In the genomic region with DNA sequence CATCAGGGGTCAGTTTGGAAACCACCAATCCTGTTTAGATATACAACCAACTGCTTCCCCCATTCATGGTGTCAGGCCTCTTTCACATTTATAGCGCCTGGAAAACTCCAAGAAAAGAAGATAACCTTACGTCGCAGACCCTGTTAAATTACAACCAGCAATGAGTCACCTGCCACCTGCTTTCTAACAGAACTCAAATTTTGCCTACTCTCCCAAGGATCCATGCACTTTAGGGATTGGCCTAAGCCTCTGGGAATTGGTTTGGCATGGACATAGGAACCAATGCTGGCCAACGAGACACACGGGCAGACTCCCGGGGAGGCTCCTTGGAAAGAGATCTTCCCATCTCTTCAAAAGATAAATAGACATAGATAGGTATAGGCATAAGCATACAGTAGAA, we compare ENCODE assay signal across 35 cellular contexts.
DNase-seq lines count a peak whose midpoint lies in the region; ATAC-seq and TF ChIP-seq lines count a peak whose summit lies in the region.
"Had no signal": no experiment of that assay in that cellular context is flagged by ENCODE, and none has a peak within 500 bp of the region (broad histone marks: within the 10 kb centered on the region; RNA-seq: fewer than 3 reads in every experiment).

No MANE protein-coding gene starts in this region.

- no peaks in the 10 kb centered on the region for H3K36me3 Mint-ChIP-seq in GM23338 (ENCODE audit: low read depth)
- H3K36me3 Mint-ChIP-seq: activated naive CD4-positive, alpha-beta T cell treated with anti-CD3 and anti-CD28 coated beads, Interleukin-2, amount 50 U/mL, for 72 hours; immature natural killer cell; naive thymus-derived CD4-positive, alpha-beta T cell had no signal

- H3K4me1 ChIP-seq in GM23338 (ENCODE audit: insufficient read depth) (peaks cover 11% of the 10 kb centered on the region), body of pancreas (peaks cover 58% of the 10 kb centered on the region), mucosa of descending colon (ENCODE audit: low read depth) (peaks cover 31% of the 10 kb centered on the region), gastrocnemius medialis (peaks cover 52 to 57% of the 10 kb centered on the region in 2 donors), psoas muscle (peaks cover 65% of the 10 kb centered on the region)

- H3K27me3 ChIP-seq in GM23338 (ENCODE audit: insufficient read depth) (no peaks in the 10 kb centered on the region), body of pancreas (no peaks in the 10 kb centered on the region), gastrocnemius medialis (no peaks in the 10 kb centered on the region), psoas muscle (ENCODE audit: insufficient read depth in 3 of 3, low read length in 2 of 3) (no peaks in the 10 kb centered on the region)
- H3K27me3 ChIP-seq: thyroid gland, vagina had no signal

- H3K36me3 ChIP-seq in GM23338 (ENCODE audit: insufficient read depth) (no peaks in the 10 kb centered on the region), body of pancreas (replicated peaks in 1 of 2; ENCODE audit: insufficient read depth in 1 of 2, low read depth in 2 of 2) (no peaks in the 10 kb centered on the region), mucosa of descending colon (ENCODE audit: low read depth) (no peaks in the 10 kb centered on the region), gastrocnemius medialis (no peaks in the 10 kb centered on the region), psoas muscle (ENCODE audit: insufficient read depth in 1 of 2, low read depth in 1 of 2) (no peaks in the 10 kb centered on the region)
- H3K36me3 ChIP-seq: thyroid gland, vagina had no signal

- no peaks in the 10 kb centered on the region for H3F3A ChIP-seq in GM23338 (replicated peaks; ENCODE audit: low read depth)

- H3K4me2 ChIP-seq in GM23338 = no peak overlapping the region
- H3K4me2 ChIP-seq: smooth muscle cell had no signal

- no peaks in the 10 kb centered on the region for H3K79me2 ChIP-seq in GM23338 (replicated peaks; ENCODE audit: insufficient read depth)

- peaks cover 27% of the 10 kb centered on the region for H3K9me2 ChIP-seq in GM23338 (ENCODE audit: insufficient read depth)

- intact Hi-C loops in body of pancreas (cut with DNase I) (no loop called here), mucosa of descending colon (cut with DNase I, micrococcal nuclease) (no loop called here), gastrocnemius medialis (cut with DNase I; ENCODE audit: low total_unique reads) (no loop called here), psoas muscle (cut with DNase I) (loop anchor here in 1 of 2 donors (5.0 kb wide), 1 partner anchor 40 kb away; no protein-coding TSS in a partner anchor)

- H3K9me3 Mint-ChIP-seq in GM23338 = no peaks in the 10 kb centered on the region
- H3K9me3 Mint-ChIP-seq: activated naive CD4-positive, alpha-beta T cell treated with anti-CD3 and anti-CD28 coated beads, Interleukin-2, amount 50 U/mL, for 72 hours; HFFc6; IgD-negative memory B cell; naive thymus-derived CD4-positive, alpha-beta T cell; stimulated activated naive CD8-positive, alpha-beta T cell treated with anti-CD3 and anti-CD28 coated beads, Interleukin-15, Interleukin-2, amounts not matched to agents 100 ng/mL and 50 ng/mL, for 24 hours had no signal

- ATAC-seq in GM23338 (no peak), body of pancreas (peak; percentile 42), mucosa of descending colon (peak; percentile 34), gastrocnemius medialis (no peak), psoas muscle (no peak)
- ATAC-seq: activated naive CD4-positive, alpha-beta T cell treated with anti-CD3 and anti-CD28 coated beads, Interleukin-2, amount 50 U/mL, for 72 hours; naive thymus-derived CD4-positive, alpha-beta T cell had no signal

- no peaks in the 10 kb centered on the region for H4K20me1 ChIP-seq in GM23338 (replicated peaks; ENCODE audit: insufficient read depth)

- no peak overlapping the region for H3K27ac ChIP-seq in GM23338 (ENCODE audit: low read depth)
- H3K27ac ChIP-seq in body of pancreas = peak overlapping the region; percentile 82 to 93 (median 88)
- peak overlapping the region; percentile 12 to 80 (median 38) for H3K27ac ChIP-seq in gastrocnemius medialis
- no peak overlapping the region for H3K27ac ChIP-seq in psoas muscle
- H3K27ac ChIP-seq: GM23248, thyroid gland, vagina, VCaP had no signal

- H3K4me3 ChIP-seq in GM23338 = no peak overlapping the region
- H3K4me3 ChIP-seq in body of pancreas = no peak overlapping the region
- H3K4me3 ChIP-seq in mucosa of descending colon = no peak overlapping the region
- no peak overlapping the region for H3K4me3 ChIP-seq in gastrocnemius medialis
- no peak overlapping the region for H3K4me3 ChIP-seq in psoas muscle
- H3K4me3 ChIP-seq: GM23248, smooth muscle cell, thyroid gland, vagina had no signal

- no peaks in the 10 kb centered on the region; the same call in 1 of the 3 replicates for H3K4me1 Mint-ChIP-seq in GM23338
- H3K4me1 Mint-ChIP-seq: IgD-negative memory B cell, immature natural killer cell had no signal

- H2AFZ ChIP-seq in GM23338 = peak overlapping the region; percentile 80; the same call in 1 of the 2 replicates
- H2AFZ ChIP-seq: GM23248 had no signal

- in situ Hi-C loops in gastrocnemius medialis (cut with MboI; ENCODE audit: low sequenced_read_pairs in 4 of 4) = no loop called here

- no peak overlapping the region for H3K27ac Mint-ChIP-seq in GM23338
- H3K27ac Mint-ChIP-seq: activated naive CD4-positive, alpha-beta T cell treated with anti-CD3 and anti-CD28 coated beads, Interleukin-2, amount 50 U/mL, for 72 hours; HFFc6; IgD-negative memory B cell; immature natural killer cell; naive thymus-derived CD4-positive, alpha-beta T cell; stimulated activated naive CD8-positive, alpha-beta T cell treated with anti-CD3 and anti-CD28 coated beads, Interleukin-15, Interleukin-2, amounts not matched to agents 100 ng/mL and 50 ng/mL, for 24 hours had no signal

- peaks cover 2% of the 10 kb centered on the region for H3K27me3 Mint-ChIP-seq in GM23338 (ENCODE audit: insufficient read depth, low read depth, poor library complexity)

- TF ChIP-seq POLR2A in body of pancreas (IDR thresholded peaks at IDR 0.05) (no peak), gastrocnemius medialis (IDR thresholded peaks at IDR 0.05) (no peak)

- DNase-seq in GM23338 (ENCODE audit: low spot score) (no peak), body of pancreas (peak; percentile 19 to 58 (median 40)), mucosa of descending colon (no peak), gastrocnemius medialis (no peak), psoas muscle (no peak), NCI-H2196 (lab: John Stamatoyannopoulos, UW; ENCODE audit: unreplicated experiment) (no peak), HuH-7.5 (ENCODE audit: low spot score) (no peak), T-helper 1 cell (no peak)
- DNase-seq: activated CD4-positive, alpha-beta T cell treated with anti-CD3 and anti-CD28 coated beads for 4 hours; activated CD8-positive, alpha-beta memory T cell treated with anti-CD3 and anti-CD28 coated beads for 24 hours; activated effector memory CD4-positive, alpha-beta T cell treated with Interleukin-2 at 50 U/mL for 16 hours; activated T-cell treated with anti-CD3 and anti-CD28 coated beads for 4 hours; anterior cingulate cortex; C1 segment of cervical spinal cord; COR-L47; DND-41; effector CD4-positive, alpha-beta T cell; GF-D8; GM23248; HFFc6; immature natural killer cell; left ventricle myocardium superior; naive thymus-derived CD4-positive, alpha-beta T cell; NCI-H1092 treated with DMSO at 0.1 percent for 48 hours; NCI-H1694 treated with DMSO at 0.1 percent for 48 hours; NCI-H446 treated with DMSO at 0.1 percent for 48 hours; NCI-H82; T-helper 9 cell had no signal

- H3K4me3 Mint-ChIP-seq in GM23338 = no peak overlapping the region
- H3K4me3 Mint-ChIP-seq: HFFc6; IgD-negative memory B cell; immature natural killer cell; naive thymus-derived CD4-positive, alpha-beta T cell; stimulated activated naive CD8-positive, alpha-beta T cell treated with anti-CD3 and anti-CD28 coated beads, Interleukin-15, Interleukin-2, amounts not matched to agents 100 ng/mL and 50 ng/mL, for 24 hours had no signal

- H3K9me3 ChIP-seq in body of pancreas = no peaks in the 10 kb centered on the region
- no peaks in the 10 kb centered on the region for H3K9me3 ChIP-seq in mucosa of descending colon
- H3K9me3 ChIP-seq in gastrocnemius medialis = no peaks in the 10 kb centered on the region
- no peaks in the 10 kb centered on the region for H3K9me3 ChIP-seq in psoas muscle
- H3K9me3 ChIP-seq: thyroid gland, vagina had no signal

- no peak for TF ChIP-seq CTCF in GM23338 (conservative IDR thresholded peaks at IDR 0.05; ENCODE audit: low read depth in 2 of 2)
- no peak for TF ChIP-seq CTCF in body of pancreas (IDR thresholded peaks at IDR 0.05)
- TF ChIP-seq CTCF in mucosa of descending colon (IDR thresholded peaks at IDR 0.05) = no peak
- no peak for TF ChIP-seq CTCF in gastrocnemius medialis (IDR thresholded peaks at IDR 0.05 in 4 of 5, conservative IDR thresholded peaks at IDR 0.05 in 1 of 5)
- no peak for TF ChIP-seq CTCF in psoas muscle (IDR thresholded peaks at IDR 0.05)

- WGBS in body of pancreas, 2 donors = 8 to 21% methylated on average over 6 of the region's 6 CpGs
- WGBS in psoas muscle, 3 donors = 60 to 77% (median 61%) methylated on average over 6 of the region's 6 CpGs

TF ChIP-seq in GM23338, 12 proteins besides CTCF, POLR2A, EP300 and RAD21 (continues in another document):
- TF ChIP-seq, protein P1, sequence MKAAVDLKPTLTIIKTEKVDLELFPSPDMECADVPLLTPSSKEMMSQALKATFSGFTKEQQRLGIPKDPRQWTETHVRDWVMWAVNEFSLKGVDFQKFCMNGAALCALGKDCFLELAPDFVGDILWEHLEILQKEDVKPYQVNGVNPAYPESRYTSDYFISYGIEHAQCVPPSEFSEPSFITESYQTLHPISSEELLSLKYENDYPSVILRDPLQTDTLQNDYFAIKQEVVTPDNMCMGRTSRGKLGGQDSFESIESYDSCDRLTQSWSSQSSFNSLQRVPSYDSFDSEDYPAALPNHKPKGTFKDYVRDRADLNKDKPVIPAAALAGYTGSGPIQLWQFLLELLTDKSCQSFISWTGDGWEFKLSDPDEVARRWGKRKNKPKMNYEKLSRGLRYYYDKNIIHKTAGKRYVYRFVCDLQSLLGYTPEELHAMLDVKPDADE (IDR thresholded peaks at IDR 0.05) = no peak
- no peak for TF ChIP-seq JUNB (IDR thresholded peaks at IDR 0.05; ENCODE audit: unreplicated experiment)
- TF ChIP-seq POLR2AphosphoS5 (IDR thresholded peaks at IDR 0.05; ENCODE audit: low read depth) = no peak
- no peak for TF ChIP-seq CREB1 (CRISPR knock-in tag; IDR thresholded peaks at IDR 0.05; ENCODE audit: low read depth)
- no peak for TF ChIP-seq NANOG (IDR thresholded peaks at IDR 0.05; ENCODE audit: borderline replicate concordance)

Comparison
In these comparisons a context has a peak if more than half of its experiments do, and no peak if none do; other contexts are left out.
1. ATAC-seq: peak in body of pancreas (single experiment) and mucosa of descending colon (single experiment); none in GM23338 (single experiment), gastrocnemius medialis (0 of 2) and psoas muscle (0 of 4).
2. DNase-seq: peak in body of pancreas (4 of 4); none in GM23338 (single experiment), mucosa of descending colon (0 of 3), gastrocnemius medialis (0 of 2), psoas muscle (0 of 2), NCI-H2196 (single experiment), HuH-7.5 (single experiment) and T-helper 1 cell (0 of 5).
3. H3K27ac ChIP-seq: peak in body of pancreas (4 of 4) and gastrocnemius medialis (4 of 4); none in GM23338 (single experiment) and psoas muscle (single experiment).